40 cellular contexts compared by ENCODE assay signal in the genomic region with DNA sequence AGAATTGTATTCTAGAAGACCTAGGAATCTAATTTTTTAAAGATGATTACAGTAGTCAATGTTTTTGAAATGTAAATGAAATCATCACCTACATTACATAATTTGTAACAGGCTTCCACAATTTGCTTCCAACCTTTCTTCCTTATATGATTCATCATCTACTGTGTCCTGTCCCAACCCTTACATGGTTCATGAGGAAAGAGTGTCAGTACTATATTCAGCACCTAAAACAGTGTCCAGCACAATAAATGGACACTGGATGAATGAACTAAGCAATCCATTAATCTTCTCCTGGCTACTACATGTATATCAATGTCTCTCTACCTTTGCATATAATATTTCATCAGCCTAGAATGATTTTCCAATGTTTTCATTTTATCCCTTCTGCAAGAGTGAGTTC. TPM values are rescaled to one million over a fixed set of nuclear protein-coding genes. Genes with fewer than 3 reads are reported as not detected.
"Had no signal": no experiment of that assay in that cellular context is flagged by ENCODE, and none has a peak within 500 bp of the region (broad histone marks: within the 10 kb centered on the region; RNA-seq: fewer than 3 reads in every experiment).

No MANE protein-coding gene starts in this region.

- H3K9me3 ChIP-seq: adrenal gland, ascending aorta, body of pancreas, breast epithelium had no signal

- H3K27me3 ChIP-seq: adrenal gland, ascending aorta, body of pancreas, brain microvascular endothelial cell, breast epithelium, cardiac muscle cell had no signal

- H3K27me3 Mint-ChIP-seq: activated naive CD4-positive, alpha-beta T cell treated with anti-CD3 and anti-CD28 coated beads, Interleukin-2, amount 10 ng/mL, durations not matched to agents 7 days and 5 days; activated naive CD4-positive, alpha-beta T cell treated with anti-CD3 and anti-CD28 coated beads, Interleukin-2, amount 50 U/mL, for 24 hours; activated naive CD8-positive, alpha-beta T cell; activated naive CD8-positive, alpha-beta T cell treated with anti-CD3 and anti-CD28 coated beads for 36 hours; activated naive CD8-positive, alpha-beta T cell treated with anti-CD3 and anti-CD28 coated beads, Interleukin-2, amount 10 ng/mL, durations not matched to agents 7 days and 5 days; activated naive CD8-positive, alpha-beta T cell treated with anti-CD3 and anti-CD28 coated beads, Interleukin-2, amount 50 U/mL, for 24 hours; activated T-cell treated with anti-CD3 and anti-CD28 coated beads, Interleukin-2, amount 50 U/mL, for 24 hours; activated T-helper 17 cell treated with anti-CD3 and anti-CD28 coated beads, Interleukin-2, amount 50 U/mL, for 72 hours; central memory CD8-positive, alpha-beta T cell had no signal

- FAIRE-seq: astrocyte had no signal

- DNase-seq: activated effector memory CD4-positive, alpha-beta T cell treated with anti-CD3 and anti-CD28 coated beads, Interleukin-2, amount 50 U/mL, for 16 hours; activated effector memory CD4-positive, alpha-beta T cell treated with Interleukin-2 at 50 U/mL for 16 hours; activated gamma-delta T cell; activated gamma-delta T cell treated with Interleukin-2 at 50 U/mL for 16 hours; activated naive CD4-positive, alpha-beta T cell; activated naive CD4-positive, alpha-beta T cell treated with anti-CD3 and anti-CD28 coated beads for 36 hours; activated naive CD4-positive, alpha-beta T cell treated with anti-CD3 and anti-CD28 coated beads, Interleukin-2, amount 10 ng/mL, durations not matched to agents 7 days and 5 days; activated naive CD4-positive, alpha-beta T cell treated with anti-CD3 and anti-CD28 coated beads, Interleukin-2, amount 50 U/mL, for 16 hours; activated naive CD4-positive, alpha-beta T cell treated with Interleukin-2 at 50 U/mL for 16 hours; activated naive CD8-positive, alpha-beta T cell treated with anti-CD3 and anti-CD28 coated beads for 36 hours; activated naive CD8-positive, alpha-beta T cell treated with anti-CD3 and anti-CD28 coated beads, Interleukin-2, amount 10 ng/mL, durations not matched to agents 7 days and 5 days; activated naive CD8-positive, alpha-beta T cell treated with anti-CD3 and anti-CD28 coated beads, Interleukin-2, amount 50 U/mL, for 24 hours; activated T-cell treated with anti-CD3 and anti-CD28 coated beads for 4 hours; activated T-cell treated with anti-CD3 and anti-CD28 coated beads, Interleukin-2, amount 50 U/mL, for 1 hour; activated T-cell treated with anti-CD3 and anti-CD28 coated beads, Interleukin-2, amount 50 U/mL, for 24 hours; activated T-cell treated with anti-CD3 and anti-CD28 coated beads, Interleukin-2, amount 50 U/mL, for 4 hours; activated T-cell treated with anti-CD3 and anti-CD28 coated beads, Interleukin-2, amount 50 U/mL, for 48 hours; activated T-cell treated with anti-CD3 and anti-CD28 coated beads, Interleukin-2, amount 50 U/mL, for 72 hours; adrenal gland; amniotic stem cell; amygdala; anterior cingulate cortex; aorta; body of pancreas; brain microvascular endothelial cell; caudate nucleus; central memory CD4-positive, alpha-beta T cell; cerebellar nuclear complex had no signal

- H3K9me3 Mint-ChIP-seq: activated naive CD4-positive, alpha-beta T cell treated with anti-CD3 and anti-CD28 coated beads, Interleukin-2, amount 10 ng/mL, durations not matched to agents 7 days and 5 days; activated T-cell treated with anti-CD3 and anti-CD28 coated beads, Interleukin-2, amount 50 U/mL, for 24 hours; activated T-helper 1 cell treated with anti-CD3 and anti-CD28 coated beads, Interleukin-12 subunit alpha, Interleukin-12 subunit beta, Interleukin-2, Interleukin-4 antibody, amounts not matched to agents 30 ng/mL and 10 ng/mL and 1 ng/mL, durations not matched to agents 14 hours and 24 hours and 36 hours; activated T-helper 17 cell treated with anti-CD3 and anti-CD28 coated beads, Interleukin-2, amount 50 U/mL, for 72 hours; activated T-helper 2 cell treated with anti-CD3 and anti-CD28 coated beads, Interferon-gamma antibody, Interleukin-2, Interleukin-4, amounts not matched to agents 10 μg/mL and 5 μg/mL and 100 μg/mL, durations not matched to agents 14 hours and 24 hours and 36 hours had no signal

- H3K36me3 Mint-ChIP-seq: activated naive CD4-positive, alpha-beta T cell treated with anti-CD3 and anti-CD28 coated beads, Interleukin-2, amount 10 ng/mL, durations not matched to agents 7 days and 5 days; activated naive CD4-positive, alpha-beta T cell treated with anti-CD3 and anti-CD28 coated beads, Interleukin-2, amount 50 U/mL, for 24 hours; activated naive CD4-positive, alpha-beta T cell treated with anti-CD3 and anti-CD28 coated beads, Interleukin-2, amount 50 U/mL, for 72 hours; activated naive CD8-positive, alpha-beta T cell; activated naive CD8-positive, alpha-beta T cell treated with anti-CD3 and anti-CD28 coated beads for 36 hours; activated naive CD8-positive, alpha-beta T cell treated with anti-CD3 and anti-CD28 coated beads, Interleukin-2, amount 10 ng/mL, durations not matched to agents 7 days and 5 days; brain had no signal

- H3K4me3 ChIP-seq: adrenal gland, ascending aorta, body of pancreas, breast epithelium, cardiac muscle cell had no signal

- H3K27ac ChIP-seq: adrenal gland, ascending aorta, body of pancreas, brain microvascular endothelial cell, breast epithelium, cardiac muscle cell had no signal

- H3K4me3 Mint-ChIP-seq: activated naive CD4-positive, alpha-beta T cell treated with anti-CD3 and anti-CD28 coated beads for 36 hours; activated naive CD4-positive, alpha-beta T cell treated with anti-CD3 and anti-CD28 coated beads, Interleukin-2, amount 10 ng/mL, durations not matched to agents 7 days and 5 days; activated naive CD4-positive, alpha-beta T cell treated with anti-CD3 and anti-CD28 coated beads, Interleukin-2, amount 50 U/mL, for 24 hours; activated naive CD8-positive, alpha-beta T cell; activated naive CD8-positive, alpha-beta T cell treated with anti-CD3 and anti-CD28 coated beads for 36 hours; activated naive CD8-positive, alpha-beta T cell treated with anti-CD3 and anti-CD28 coated beads, Interleukin-2, amount 10 ng/mL, durations not matched to agents 7 days and 5 days; activated naive CD8-positive, alpha-beta T cell treated with anti-CD3 and anti-CD28 coated beads, Interleukin-2, amount 50 U/mL, for 24 hours; activated T-cell treated with anti-CD3 and anti-CD28 coated beads, Interleukin-2, amount 50 U/mL, for 24 hours; activated T-cell treated with anti-CD3 and anti-CD28 coated beads, Interleukin-2, amount 50 U/mL, for 4 hours; activated T-cell treated with anti-CD3 and anti-CD28 coated beads, Interleukin-2, amount 50 U/mL, for 72 hours; activated T-helper 1 cell treated with anti-CD3 and anti-CD28 coated beads, Interleukin-12 subunit alpha, Interleukin-12 subunit beta, Interleukin-2, Interleukin-4 antibody, amounts not matched to agents 30 ng/mL and 10 ng/mL and 1 ng/mL, durations not matched to agents 14 hours and 24 hours and 36 hours; activated T-helper 17 cell treated with anti-CD3 and anti-CD28 coated beads, Interleukin-2, amount 50 U/mL, for 72 hours; brain; central memory CD8-positive, alpha-beta T cell had no signal

- H3K4me1 Mint-ChIP-seq: activated naive CD4-positive, alpha-beta T cell treated with anti-CD3 and anti-CD28 coated beads, Interleukin-2, amount 10 ng/mL, durations not matched to agents 7 days and 5 days; activated naive CD4-positive, alpha-beta T cell treated with anti-CD3 and anti-CD28 coated beads, Interleukin-2, amount 50 U/mL, for 24 hours; activated naive CD8-positive, alpha-beta T cell treated with anti-CD3 and anti-CD28 coated beads for 36 hours; activated naive CD8-positive, alpha-beta T cell treated with anti-CD3 and anti-CD28 coated beads, Interleukin-2, amount 10 ng/mL, durations not matched to agents 7 days and 5 days; activated naive CD8-positive, alpha-beta T cell treated with anti-CD3 and anti-CD28 coated beads, Interleukin-2, amount 50 U/mL, for 24 hours; activated T-helper 17 cell treated with anti-CD3 and anti-CD28 coated beads, Interleukin-2, amount 50 U/mL, for 72 hours; brain; central memory CD8-positive, alpha-beta T cell had no signal

- H3K36me3 ChIP-seq: adrenal gland, ascending aorta, brain microvascular endothelial cell, breast epithelium, cardiac muscle cell had no signal

- H3K27ac Mint-ChIP-seq: activated naive CD4-positive, alpha-beta T cell treated with anti-CD3 and anti-CD28 coated beads for 36 hours; activated naive CD4-positive, alpha-beta T cell treated with anti-CD3 and anti-CD28 coated beads, Interleukin-2, amount 10 ng/mL, durations not matched to agents 7 days and 5 days; activated naive CD4-positive, alpha-beta T cell treated with anti-CD3 and anti-CD28 coated beads, Interleukin-2, amount 50 U/mL, for 24 hours; activated naive CD4-positive, alpha-beta T cell treated with anti-CD3 and anti-CD28 coated beads, Interleukin-2, amount 50 U/mL, for 72 hours; activated naive CD8-positive, alpha-beta T cell; activated naive CD8-positive, alpha-beta T cell treated with anti-CD3 and anti-CD28 coated beads for 36 hours; activated naive CD8-positive, alpha-beta T cell treated with anti-CD3 and anti-CD28 coated beads, Interleukin-2, amount 10 ng/mL, durations not matched to agents 7 days and 5 days; activated naive CD8-positive, alpha-beta T cell treated with anti-CD3 and anti-CD28 coated beads, Interleukin-2, amount 50 U/mL, for 24 hours; activated T-cell treated with anti-CD3 and anti-CD28 coated beads, Interleukin-2, amount 50 U/mL, for 24 hours; activated T-cell treated with anti-CD3 and anti-CD28 coated beads, Interleukin-2, amount 50 U/mL, for 72 hours; activated T-helper 1 cell treated with anti-CD3 and anti-CD28 coated beads, Interleukin-12 subunit alpha, Interleukin-12 subunit beta, Interleukin-2, Interleukin-4 antibody, amounts not matched to agents 30 ng/mL and 10 ng/mL and 1 ng/mL, durations not matched to agents 14 hours and 24 hours and 36 hours; activated T-helper 17 cell treated with anti-CD3 and anti-CD28 coated beads, Interleukin-2, amount 50 U/mL, for 72 hours; activated T-helper 2 cell treated with anti-CD3 and anti-CD28 coated beads, Interferon-gamma antibody, Interleukin-2, Interleukin-4, amounts not matched to agents 10 μg/mL and 5 μg/mL and 100 μg/mL, durations not matched to agents 14 hours and 24 hours and 36 hours; brain had no signal

- ATAC-seq: activated naive CD4-positive, alpha-beta T cell treated with anti-CD3 and anti-CD28 coated beads, Interleukin-2, amount 50 U/mL, for 72 hours; activated naive CD8-positive, alpha-beta T cell treated with anti-CD3 and anti-CD28 coated beads, Interleukin-2, amount 50 U/mL, for 24 hours; activated T-cell treated with anti-CD3 and anti-CD28 coated beads, Interleukin-2, amount 50 U/mL, for 4 hours; activated T-cell treated with anti-CD3 and anti-CD28 coated beads, Interleukin-2, amount 50 U/mL, for 72 hours; activated T-helper 17 cell treated with anti-CD3 and anti-CD28 coated beads, Interleukin-2, amount 50 U/mL, for 72 hours; body of pancreas had no signal

- H3K4me1 ChIP-seq: adrenal gland, ascending aorta, body of pancreas, breast epithelium had no signal

RNA-seq across cellular contexts. Expression of a gene that starts 12.2 kb away (rescaled TPM):
- total RNA-seq: activated naive CD4-positive, alpha-beta T cell treated with anti-CD3 and anti-CD28 coated beads for 36 hours; activated naive CD4-positive, alpha-beta T cell treated with anti-CD3 and anti-CD28 coated beads, Interleukin-2, amount 50 U/mL, for 72 hours; activated naive CD8-positive, alpha-beta T cell treated with anti-CD3 and anti-CD28 coated beads for 36 hours; activated naive CD8-positive, alpha-beta T cell treated with anti-CD3 and anti-CD28 coated beads, Interleukin-2, amount 10 ng/mL, durations not matched to agents 7 days and 5 days; activated T-cell treated with anti-CD3 and anti-CD28 coated beads, Interleukin-2, amount 50 U/mL, for 72 hours; activated T-helper 1 cell treated with anti-CD3 and anti-CD28 coated beads, Interleukin-12 subunit alpha, Interleukin-12 subunit beta, Interleukin-2, Interleukin-4 antibody, amounts not matched to agents 30 ng/mL and 10 ng/mL and 1 ng/mL, durations not matched to agents 14 hours and 24 hours and 36 hours; activated T-helper 2 cell treated with anti-CD3 and anti-CD28 coated beads, Interferon-gamma antibody, Interleukin-2, Interleukin-4, amounts not matched to agents 10 μg/mL and 5 μg/mL and 100 μg/mL, durations not matched to agents 14 hours and 24 hours and 36 hours had no signal
